Comparison of ENCODE assay signal across 8 cellular contexts in genomic region chr1:52348704-52349301, GRCh38. TPM values are rescaled to one million over a fixed set of nuclear protein-coding genes. Genes with fewer than 3 reads are reported as not detected.
DNase-seq lines count a peak whose midpoint lies in the region; ATAC-seq and TF ChIP-seq lines count a peak whose summit lies in the region.

No MANE protein-coding gene starts in this region.

- CTCF ChIA-PET in activated CD8-positive, alpha-beta T cell treated with anti-CD3 and anti-CD28 coated beads, Interleukin-2, amount 10 ng/mL, durations not matched to agents 7 days and 5 days (lab: Charles Lee), result no interaction called here
- CTCF ChIA-PET in OCI-LY7 (lab: Charles Lee; ENCODE audit: unreplicated experiment), result interaction anchor here (0.5 kb wide), 2 partner anchors 16 to 35 kb away, joined by 3 read pairs; no protein-coding TSS in a partner anchor

- H3K36me3 Mint-ChIP-seq in activated CD8-positive, alpha-beta T cell treated with anti-CD3 and anti-CD28 coated beads, Interleukin-2, amount 10 ng/mL, durations not matched to agents 7 days and 5 days (ENCODE audit: low read depth), result peaks cover 18% of the 10 kb centered on the region

- H3K27ac ChIP-seq in tibial nerve (peak overlapping the region in 3 of 4 donors; percentile 24 to 68 (median 61)), OCI-LY7 (ENCODE audit: low read depth, low read length, poor library complexity, severe bottlenecking) (no peak overlapping the region)

- ATAC-seq in Right ventricle myocardium inferior (peak; percentile 54), GM21390 (IDR thresholded peaks at IDR 0.05; ENCODE audit: unreplicated experiment) (no peak)
- no peak for ATAC-seq in activated CD8-positive, alpha-beta T cell treated with anti-CD3 and anti-CD28 coated beads, Interleukin-2, amount 10 ng/mL, durations not matched to agents 7 days and 5 days

- no peak overlapping the region for H3K4me2 ChIP-seq in OCI-LY7 (ENCODE audit: low read length)

- no peaks in the 10 kb centered on the region for H3K9me3 Mint-ChIP-seq in activated CD8-positive, alpha-beta T cell treated with anti-CD3 and anti-CD28 coated beads, Interleukin-2, amount 10 ng/mL, durations not matched to agents 7 days and 5 days (ENCODE audit: insufficient read depth)

- peaks cover 0 to 11% (median 2%) of the 10 kb centered on the region in 4 donors for H3K4me1 ChIP-seq in tibial nerve
- no peaks in the 10 kb centered on the region for H3K4me1 ChIP-seq in OCI-LY7 (ENCODE audit: insufficient read depth, low read length, poor library complexity, severe bottlenecking)

- peaks cover 0 to 55% (median 0%) of the 10 kb centered on the region in 3 donors for H3K36me3 ChIP-seq in tibial nerve
- peaks cover 28% of the 10 kb centered on the region for H3K36me3 ChIP-seq in OCI-LY7 (ENCODE audit: insufficient read depth, low read length)

- TF ChIP-seq CTCF in tibial nerve (IDR thresholded peaks at IDR 0.05), result peak in 3 of 5 experiments; percentile 13 to 25 (median 13)
- no peak for TF ChIP-seq CTCF in OCI-LY7 (conservative IDR thresholded peaks at IDR 0.05; ENCODE audit: low read length)

- no peaks in the 10 kb centered on the region for H3K27me3 Mint-ChIP-seq in activated CD8-positive, alpha-beta T cell treated with anti-CD3 and anti-CD28 coated beads, Interleukin-2, amount 10 ng/mL, durations not matched to agents 7 days and 5 days (ENCODE audit: low read depth)

- H3K9me3 ChIP-seq in tibial nerve, result no peaks in the 10 kb centered on the region
- no peaks in the 10 kb centered on the region for H3K9me3 ChIP-seq in OCI-LY7 (ENCODE audit: low read length)

- H3K9me2 ChIP-seq in OCI-LY7 (ENCODE audit: insufficient read depth, low read length), result no peaks in the 10 kb centered on the region

- no peak overlapping the region for H3K4me3 ChIP-seq in tibial nerve
- H3K4me3 ChIP-seq in OCI-LY7 (ENCODE audit: low read depth, low read length, poor library complexity, severe bottlenecking), result no peak overlapping the region

- peak overlapping the region; percentile 55 for H3K27ac Mint-ChIP-seq in activated CD8-positive, alpha-beta T cell treated with anti-CD3 and anti-CD28 coated beads, Interleukin-2, amount 10 ng/mL, durations not matched to agents 7 days and 5 days

- DNase-seq in Right ventricle myocardium inferior (ENCODE audit: missing footprints), result no peak
- DNase-seq in cardiac septum (ENCODE audit: low spot score), result no peak
- no peak for DNase-seq in activated CD8-positive, alpha-beta T cell treated with anti-CD3 and anti-CD28 coated beads, Interleukin-2, amount 10 ng/mL, durations not matched to agents 7 days and 5 days
- DNase-seq in hippocampal formation (lab: John Stamatoyannopoulos, UW), result peak; percentile 29 to 37
- no peak for DNase-seq in tibial nerve (ENCODE audit: low spot score in 2 of 2)
- DNase-seq in DMS79 treated with DMSO at 0.1 percent for 48 hours (lab: John Stamatoyannopoulos, UW), result no peak
- no peak for DNase-seq in OCI-LY7 (ENCODE audit: low spot score)

- no peak for TF ChIP-seq POLR2A in tibial nerve (IDR thresholded peaks at IDR 0.05)

- no peaks in the 10 kb centered on the region for H4K20me1 ChIP-seq in OCI-LY7 (ENCODE audit: insufficient read depth, low read length)

- WGBS in tibial nerve, 2 donors, result 22 to 27% methylated on average over 8 of the region's 8 CpGs

- no peaks in the 10 kb centered on the region for H3K79me2 ChIP-seq in OCI-LY7 (ENCODE audit: insufficient read depth, low read depth, low read length)

- H2AFZ ChIP-seq in OCI-LY7 (ENCODE audit: low read length), result no peak overlapping the region

- BruUV-seq in OCI-LY7 (replicated peaks; lab: Mats Ljungman, UMichigan), result no TSS peak

- H3K27me3 ChIP-seq in tibial nerve, result no peaks in the 10 kb centered on the region

- H3K4me3 Mint-ChIP-seq in activated CD8-positive, alpha-beta T cell treated with anti-CD3 and anti-CD28 coated beads, Interleukin-2, amount 10 ng/mL, durations not matched to agents 7 days and 5 days, result no peak overlapping the region

- peaks cover 4% of the 10 kb centered on the region for H3K4me1 Mint-ChIP-seq in activated CD8-positive, alpha-beta T cell treated with anti-CD3 and anti-CD28 coated beads, Interleukin-2, amount 10 ng/mL, durations not matched to agents 7 days and 5 days (ENCODE audit: low read depth)

- intact Hi-C loops in Right ventricle myocardium inferior (cut with DNase I) (no loop called here), cardiac septum (cut with DNase I) (no loop called here), OCI-LY7 (cut with micrococcal nuclease; ENCODE audit: unreplicated experiment) (no loop called here)

- TF ChIP-seq EP300 in tibial nerve (IDR thresholded peaks at IDR 0.05), result no peak

- POLR2A ChIA-PET in activated CD8-positive, alpha-beta T cell treated with anti-CD3 and anti-CD28 coated beads, Interleukin-2, amount 10 ng/mL, durations not matched to agents 7 days and 5 days (lab: Charles Lee), result interaction anchor here (1.5 kb wide), 1 partner anchor 17 kb away, joined by 7 read pairs; the partner anchor contains the start of gene CC2D1B
- POLR2A ChIA-PET in OCI-LY7 (lab: Charles Lee), result interaction anchor here (0.7 kb wide), 1 partner anchor 472 kb away, joined by 3 read pairs; no protein-coding TSS in a partner anchor

RNA-seq across cellular contexts. Expression of gene CC2D1B, which starts 17.2 kb away (rescaled TPM):
- 14.1 TPM for total RNA-seq in Right ventricle myocardium inferior
- 19.5 TPM for total RNA-seq in cardiac septum
- total RNA-seq in activated CD8-positive, alpha-beta T cell treated with anti-CD3 and anti-CD28 coated beads, Interleukin-2, amount 10 ng/mL, durations not matched to agents 7 days and 5 days, result 10 to 100 TPM; 46.7 to 53.3 TPM
- 10 to 100 TPM; 44.0 to 63.5 (median 57.1) TPM for total RNA-seq in tibial nerve
- 28.8 and 29.2 TPM in 2 replicates for total RNA-seq in OCI-LY7 (2014; rRNA removed; shearing (Covaris generic))
- 38.1 and 42.5 TPM in 2 replicates for total RNA-seq in OCI-LY7 (2022)

RNA-seq across cellular contexts. Expression of gene ORC1, which starts 55.4 kb away (rescaled TPM):
- total RNA-seq in Right ventricle myocardium inferior (0.46 TPM), cardiac septum (0.11 TPM), tibial nerve (under 1 TPM; 0.22 to 0.84 (median 0.35) TPM), OCI-LY7 (2022) (39.0 and 40.4 TPM in 2 replicates)
- total RNA-seq in activated CD8-positive, alpha-beta T cell treated with anti-CD3 and anti-CD28 coated beads, Interleukin-2, amount 10 ng/mL, durations not matched to agents 7 days and 5 days, result 10 to 100 TPM; 38.3 to 38.4 TPM
- 30.9 and 37.7 TPM in 2 replicates for total RNA-seq in OCI-LY7 (2014; rRNA removed; shearing (Covaris generic))

RNA-seq across cellular contexts. Expression of gene PRPF38A, which starts 55.6 kb away (rescaled TPM):
- total RNA-seq in Right ventricle myocardium inferior, result 18.9 TPM
- 20.9 TPM for total RNA-seq in cardiac septum
- total RNA-seq in activated CD8-positive, alpha-beta T cell treated with anti-CD3 and anti-CD28 coated beads, Interleukin-2, amount 10 ng/mL, durations not matched to agents 7 days and 5 days, result 100 to 1,000 TPM; 102 to 104 TPM
- 10 to 100 TPM; 10.0 to 21.4 (median 14.4) TPM for total RNA-seq in tibial nerve
- 23.6 and 31.8 TPM in 2 replicates for total RNA-seq in OCI-LY7 (2014; rRNA removed; shearing (Covaris generic))
- total RNA-seq in OCI-LY7 (2022), result 82.3 and 83.4 TPM in 2 replicates

Comparison
In these comparisons a context has a peak if more than half of its experiments do, and no peak if none do; other contexts are left out.
1. DNase-seq: peak in hippocampal formation (2 of 2); none in Right ventricle myocardium inferior (single experiment), cardiac septum (single experiment), activated CD8-positive, alpha-beta T cell treated with anti-CD3 and anti-CD28 coated beads, Interleukin-2, amount 10 ng/mL, durations not matched to agents 7 days and 5 days (single experiment), tibial nerve (0 of 2), DMS79 treated with DMSO at 0.1 percent for 48 hours (single experiment) and OCI-LY7 (single experiment).
2. RNA of gene ORC1, which starts 55.4 kb away (total RNA-seq): 30.9 to 40.4 TPM in OCI-LY7 and 38.3 to 38.4 TPM in activated CD8-positive, alpha-beta T cell treated with anti-CD3 and anti-CD28 coated beads, Interleukin-2, amount 10 ng/mL, durations not matched to agents 7 days and 5 days; 0.46 TPM in Right ventricle myocardium inferior (single experiment), 0.22 to 0.84 TPM in tibial nerve and 0.11 TPM in cardiac septum (single experiment); every median in the first group is over 10 times any median in the second.